20 cellular contexts compared by ENCODE assay signal in genomic region chr22:20637740-20638139, GRCh38.
"Had no signal": no experiment of that assay in that cellular context is flagged by ENCODE, and none has a peak within 500 bp of the region (broad histone marks: within the 10 kb centered on the region; RNA-seq: fewer than 3 reads in every experiment).

No MANE protein-coding gene starts in this region.

- ATAC-seq: mucosa of descending colon; naive thymus-derived CD4-positive, alpha-beta T cell; natural killer cell treated with Interleukin-12 subunit alpha and Interleukin-12 subunit beta and Interleukin-15 and Interleukin-18, amount 100 ng/mL, for 72 hours; right lobe of liver; stimulated activated naive B cell treated with anti-CD40 and anti-IgM and Interleukin-4, amounts not matched to agents 10 μg/mL and 1 μg/mL and 100 μg/mL, for 72 hours; stimulated activated naive CD8-positive, alpha-beta T cell treated with anti-CD3 and anti-CD28 coated beads, Interleukin-15, Interleukin-2, amounts not matched to agents 100 U/mL and 50 U/mL, for 24 hours had no signal

- H3K27ac Mint-ChIP-seq: immature natural killer cell; naive thymus-derived CD4-positive, alpha-beta T cell; natural killer cell treated with Interleukin-12 subunit alpha and Interleukin-12 subunit beta and Interleukin-15 and Interleukin-18, amount 100 ng/mL, for 72 hours; progenitor cell of endocrine pancreas; stimulated activated naive B cell treated with anti-CD40 and anti-IgM and Interleukin-4, amounts not matched to agents 10 μg/mL and 1 μg/mL and 100 μg/mL, for 72 hours had no signal

- H3K4me1 Mint-ChIP-seq: stimulated activated naive B cell treated with anti-CD40 and anti-IgM and Interleukin-4, amounts not matched to agents 10 μg/mL and 1 μg/mL and 100 μg/mL, for 72 hours had no signal

- H3K9me3 Mint-ChIP-seq: immature natural killer cell; natural killer cell treated with Interleukin-12 subunit alpha and Interleukin-12 subunit beta and Interleukin-15 and Interleukin-18, amount 100 ng/mL, for 72 hours had no signal

- H3K4me3 Mint-ChIP-seq: immature natural killer cell; naive thymus-derived CD4-positive, alpha-beta T cell; natural killer cell treated with Interleukin-12 subunit alpha and Interleukin-12 subunit beta and Interleukin-15 and Interleukin-18, amount 100 ng/mL, for 72 hours; stimulated activated naive B cell treated with anti-CD40 and anti-IgM and Interleukin-4, amounts not matched to agents 10 μg/mL and 1 μg/mL and 100 μg/mL, for 72 hours had no signal

- H3K36me3 Mint-ChIP-seq: immature natural killer cell; naive thymus-derived CD4-positive, alpha-beta T cell; natural killer cell treated with Interleukin-12 subunit alpha and Interleukin-12 subunit beta and Interleukin-15 and Interleukin-18, amount 100 ng/mL, for 72 hours had no signal

- DNase-seq: immature natural killer cell; kidney; left ventricle myocardium inferior; mesendoderm; midbrain; mucosa of descending colon; naive thymus-derived CD4-positive, alpha-beta T cell; ovary; right lobe of liver; stimulated activated CD4-positive, alpha-beta T cell treated with anti-CD3 and anti-CD28 coated beads, Interleukin-1b, Interleukin-23, amount 100 ng/mL, for 48 hours; stimulated activated CD4-positive, alpha-beta T cell treated with anti-CD3 and anti-CD28 coated beads, Interleukin-2, amount 100 ng/mL, for 48 hours; stimulated activated CD4-positive, alpha-beta T cell treated with anti-CD3 and anti-CD28 coated beads, Interleukin-4, amount 100 ng/mL, for 4 hours; stimulated activated CD8-positive, alpha-beta memory T cell treated with anti-CD3 and anti-CD28 coated beads, Interleukin-4, amount 100 ng/mL, for 48 hours; stimulated activated naive B cell treated with anti-CD40 and anti-IgM and Interleukin-4, amounts not matched to agents 10 μg/mL and 1 μg/mL and 100 μg/mL, for 72 hours; stimulated activated naive CD8-positive, alpha-beta T cell treated with anti-CD3 and anti-CD28 coated beads, Interleukin-15, Interleukin-2, amounts not matched to agents 100 U/mL and 50 U/mL, for 24 hours; thyroid gland; transverse colon; upper lobe of left lung had no signal
